ENCODE assay signal across 28 cellular contexts in genomic region chr9:35856206-35856605, GRCh38. TPM values are rescaled to one million over a fixed set of nuclear protein-coding genes. Genes with fewer than 3 reads are reported as not detected.
"Had no signal": no experiment of that assay in that cellular context is flagged by ENCODE, and none has a peak within 500 bp of the region (broad histone marks: within the 10 kb centered on the region; RNA-seq: fewer than 3 reads in every experiment).

No MANE protein-coding gene starts in this region.

- H3K9me3 ChIP-seq: gastrocnemius medialis, neutrophil, prostate gland, spleen, suprapubic skin, transverse colon, upper lobe of right lung, uterus had no signal

- H3K9me3 Mint-ChIP-seq: naive thymus-derived CD4-positive, alpha-beta T cell; neural crest cell; stimulated activated naive CD8-positive, alpha-beta T cell treated with anti-CD3 and anti-CD28 coated beads, Interleukin-15, amount 100 ng/mL, for 72 hours had no signal

- DNase-seq: cerebellar nuclear complex; effector CD4-positive, alpha-beta T cell; foreskin fibroblast; gastrocnemius medialis; kidney; mesenchymal stem cell; midbrain; right cardiac atrium; spleen; stimulated activated naive CD4-positive, alpha-beta T cell; stimulated activated naive CD8-positive, alpha-beta T cell treated with anti-CD3 and anti-CD28 coated beads, Interleukin-15, amount 100 ng/mL, for 72 hours; transverse colon; upper lobe of right lung; uterus had no signal

- H3K27me3 ChIP-seq: dorsolateral prefrontal cortex, gastrocnemius medialis, upper lobe of right lung, uterus had no signal

- H3K4me1 Mint-ChIP-seq: neural crest cell; stimulated activated naive CD8-positive, alpha-beta T cell treated with anti-CD3 and anti-CD28 coated beads, Interleukin-15, amount 100 ng/mL, for 72 hours had no signal

- H3K36me3 ChIP-seq: neutrophil, prostate gland, spleen, transverse colon, upper lobe of right lung, uterus had no signal

- H3K4me3 ChIP-seq: dorsolateral prefrontal cortex, gastrocnemius medialis, prostate gland, skin epidermis, spleen, suprapubic skin, transverse colon, upper lobe of right lung, uterus had no signal

- H3K4me1 ChIP-seq: gastrocnemius medialis, prostate gland, transverse colon, upper lobe of right lung, uterus had no signal

- H3K27ac Mint-ChIP-seq: naive thymus-derived CD4-positive, alpha-beta T cell; stimulated activated naive CD8-positive, alpha-beta T cell treated with anti-CD3 and anti-CD28 coated beads, Interleukin-15, amount 100 ng/mL, for 72 hours had no signal

- H3K27ac ChIP-seq: dorsolateral prefrontal cortex, gastrocnemius medialis, neutrophil, parathyroid adenoma, prostate gland, skin epidermis, spleen, suprapubic skin, transverse colon, upper lobe of right lung, uterus had no signal

- H3K4me3 Mint-ChIP-seq: naive thymus-derived CD4-positive, alpha-beta T cell; neural crest cell; stimulated activated naive CD8-positive, alpha-beta T cell treated with anti-CD3 and anti-CD28 coated beads, Interleukin-15, amount 100 ng/mL, for 72 hours had no signal

- ATAC-seq: gastrocnemius medialis; left lobe of liver; naive thymus-derived CD4-positive, alpha-beta T cell; right cardiac atrium; stimulated activated naive CD8-positive, alpha-beta T cell treated with anti-CD3 and anti-CD28 coated beads, Interleukin-15, amount 100 ng/mL, for 72 hours; upper lobe of right lung had no signal

RNA-seq across cellular contexts. Expression of gene OR13J1, which starts 14.0 kb away (rescaled TPM):
- total RNA-seq: dorsolateral prefrontal cortex; gastrocnemius medialis; glomerular endothelial cell; kidney; left lobe of liver; liver; lung microvascular endothelial cell; mucosa of gallbladder; naive thymus-derived CD4-positive, alpha-beta T cell; neural crest cell; omental fat pad; prostate gland; right cardiac atrium; spleen; suprapubic skin; upper lobe of right lung; uterus had no signal

RNA-seq across cellular contexts. Expression of gene FAM221B, which starts 27.7 kb away (rescaled TPM):
- total RNA-seq: gastrocnemius medialis, glomerular endothelial cell, kidney, left lobe of liver, liver, lung microvascular endothelial cell, mucosa of gallbladder, omental fat pad, right cardiac atrium, spleen, suprapubic skin, upper lobe of right lung, uterus had no signal

RNA-seq across cellular contexts. Expression of gene SPAG8, which starts 44.1 kb away (rescaled TPM):
- total RNA-seq: glomerular endothelial cell, lung microvascular endothelial cell had no signal
